Comparison of ENCODE assay signal across 29 cellular contexts in the genomic region with DNA sequence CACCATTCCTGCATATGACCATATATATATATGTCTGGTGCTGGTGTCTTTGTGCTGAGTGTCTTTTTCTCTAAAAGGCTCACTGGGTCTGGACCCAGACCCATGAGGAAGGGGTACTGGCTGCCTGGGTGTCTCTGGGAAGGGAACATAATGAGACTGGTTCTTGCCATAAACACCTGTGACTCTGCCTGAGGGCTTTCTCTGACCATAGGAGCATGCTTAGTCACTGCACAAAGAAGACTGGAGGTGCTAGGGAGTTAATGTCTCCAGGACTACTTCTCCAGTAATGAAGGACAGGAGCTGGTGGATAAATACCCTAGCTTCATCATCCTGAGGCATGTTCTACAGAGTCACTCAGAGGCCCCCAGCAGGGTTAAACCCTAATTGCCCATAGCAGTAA.
"Had no signal": no experiment of that assay in that cellular context is flagged by ENCODE, and none has a peak within 500 bp of the region (broad histone marks: within the 10 kb centered on the region; RNA-seq: fewer than 3 reads in every experiment).

No MANE protein-coding gene starts in this region.

- H3K4me3 ChIP-seq: cardiac muscle cell had no signal

- DNase-seq: activated CD4-positive, alpha-beta memory T cell treated with anti-CD3 and anti-CD28 coated beads, Interleukin-2, amount 10 ng/mL, durations not matched to agents 7 days and 5 days; activated CD4-positive, alpha-beta T cell treated with anti-CD3 and anti-CD28 coated beads for 1 hour; activated CD4-positive, alpha-beta T cell treated with anti-CD3 and anti-CD28 coated beads for 48 hours; activated CD4-positive, CD25-positive, alpha-beta regulatory T cell; activated CD8-positive, alpha-beta memory T cell treated with anti-CD3 and anti-CD28 coated beads for 24 hours; activated CD8-positive, alpha-beta memory T cell treated with anti-CD3 and anti-CD28 coated beads, Interleukin-2, amount 10 ng/mL, durations not matched to agents 7 days and 5 days; activated CD8-positive, alpha-beta memory T cell treated with anti-CD3 and anti-CD28 coated beads, Interleukin-2, amount 50 U/mL, for 48 hours; activated effector memory CD4-positive, alpha-beta T cell treated with Interleukin-2 at 50 U/mL for 16 hours; activated naive CD4-positive, alpha-beta T cell treated with anti-CD3 and anti-CD28 coated beads, Interleukin-2, amount 10 ng/mL, durations not matched to agents 7 days and 5 days; activated T-cell treated with anti-CD3 and anti-CD28 coated beads, Interleukin-2, amount 50 U/mL, for 48 hours; amniotic stem cell; aorta; NCI-H1048; NCI-H1105 treated with DMSO at 0.1 percent for 48 hours; NCI-H1436; NCI-H1694; NCI-H1930; NCI-H2081 treated with DMSO at 0.1 percent for 48 hours; NCI-H226; NCI-H446 treated with DMSO at 0.1 percent for 48 hours; NCI-H524; NCI-H69; NK-92 treated with Interleukin-12 subunit alpha and Interleukin-12 subunit beta, amount 100 ng/mL, for 24 hours; PC-3; Right ventricle myocardium superior; SW 1271; T1000; WERI-Rb-1 had no signal
